ENCODE assay signal across 1 cellular context in the genomic region with DNA sequence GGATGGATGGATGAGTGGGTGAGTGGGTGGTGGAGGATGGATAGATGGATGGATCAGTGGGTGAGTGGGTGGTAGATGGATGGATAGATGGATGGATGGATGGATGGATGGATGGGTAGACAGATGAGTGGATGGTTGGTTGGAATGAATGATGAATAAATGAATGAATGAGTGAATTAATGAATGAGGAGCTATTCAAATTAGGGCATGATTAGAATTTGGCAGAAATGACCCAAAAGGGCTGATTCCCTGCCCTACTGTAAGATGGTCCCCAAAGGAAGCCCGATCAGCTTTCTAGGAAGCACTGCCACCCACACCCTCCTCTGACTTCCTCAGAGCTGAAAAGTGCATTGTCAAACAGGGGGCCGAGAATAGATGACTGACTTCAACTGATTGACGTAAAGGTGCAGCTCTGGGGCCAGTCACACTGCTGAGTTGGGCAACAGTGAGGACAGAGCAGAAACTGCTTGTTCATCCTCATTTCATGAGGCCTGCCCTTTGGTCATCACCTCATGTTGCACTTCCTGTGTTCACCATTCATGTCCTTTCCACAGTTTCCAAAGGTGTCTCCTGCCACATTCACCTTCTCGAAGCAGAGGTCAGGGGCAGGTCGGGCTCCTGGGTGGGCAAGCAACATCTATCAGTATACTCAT.
TF ChIP-seq lines count a peak whose summit lies in the region.

No MANE protein-coding gene starts in this region.

TF ChIP-seq in K562, 482 proteins besides CTCF, POLR2A, EP300 and RAD21 (continued from another document and continues in another):
- TF ChIP-seq, protein P1, sequence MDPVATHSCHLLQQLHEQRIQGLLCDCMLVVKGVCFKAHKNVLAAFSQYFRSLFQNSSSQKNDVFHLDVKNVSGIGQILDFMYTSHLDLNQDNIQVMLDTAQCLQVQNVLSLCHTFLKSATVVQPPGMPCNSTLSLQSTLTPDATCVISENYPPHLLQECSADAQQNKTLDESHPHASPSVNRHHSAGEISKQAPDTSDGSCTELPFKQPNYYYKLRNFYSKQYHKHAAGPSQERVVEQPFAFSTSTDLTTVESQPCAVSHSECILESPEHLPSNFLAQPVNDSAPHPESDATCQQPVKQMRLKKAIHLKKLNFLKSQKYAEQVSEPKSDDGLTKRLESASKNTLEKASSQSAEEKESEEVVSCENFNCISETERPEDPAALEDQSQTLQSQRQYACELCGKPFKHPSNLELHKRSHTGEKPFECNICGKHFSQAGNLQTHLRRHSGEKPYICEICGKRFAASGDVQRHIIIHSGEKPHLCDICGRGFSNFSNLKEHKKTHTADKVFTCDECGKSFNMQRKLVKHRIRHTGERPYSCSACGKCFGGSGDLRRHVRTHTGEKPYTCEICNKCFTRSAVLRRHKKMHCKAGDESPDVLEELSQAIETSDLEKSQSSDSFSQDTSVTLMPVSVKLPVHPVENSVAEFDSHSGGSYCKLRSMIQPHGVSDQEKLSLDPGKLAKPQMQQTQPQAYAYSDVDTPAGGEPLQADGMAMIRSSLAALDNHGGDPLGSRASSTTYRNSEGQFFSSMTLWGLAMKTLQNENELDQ (CRISPR knock-in tag; IDR thresholded peaks at IDR 0.05; ENCODE audit: borderline replicate concordance): no peak
- TF ChIP-seq ZNF212 (CRISPR knock-in tag; IDR thresholded peaks at IDR 0.05) (no peak), MAFK (IDR thresholded peaks at IDR 0.05; ENCODE audit: low read length) (peak; percentile 20; the same call in 1 of the 2 replicates), FUS (optimal IDR thresholded peaks at IDR 0.05; ENCODE audit: low read depth, low read length) (no peak), SP2 (IDR thresholded peaks at IDR 0.05; ENCODE audit: extremely low read depth, low read depth, low read length, poor library complexity, severe bottlenecking) (no peak), CBX3 (IDR thresholded peaks at IDR 0.05; ENCODE audit: borderline replicate concordance in 1 of 2, low read length in 2 of 2) (no peak), NONO (IDR thresholded peaks at IDR 0.05; ENCODE audit: low read depth in 2 of 2, low read length in 1 of 2) (no peak), MYBL2 (IDR thresholded peaks at IDR 0.05; ENCODE audit: low read depth) (no peak), MYBL2 (CRISPR knock-in tag; IDR thresholded peaks at IDR 0.05; ENCODE audit: borderline replicate concordance) (no peak), CBFA2T3 (IDR thresholded peaks at IDR 0.05) (no peak), TRIM24 (IDR thresholded peaks at IDR 0.05) (no peak), KHSRP (IDR thresholded peaks at IDR 0.05) (no peak), FOXJ3 (CRISPR knock-in tag; IDR thresholded peaks at IDR 0.05) (no peak), ZKSCAN8 (CRISPR knock-in tag; IDR thresholded peaks at IDR 0.05) (no peak), PML (IDR thresholded peaks at IDR 0.05; ENCODE audit: low read length) (no peak), C11orf30 (IDR thresholded peaks at IDR 0.05; ENCODE audit: low read depth) (peak; percentile 85), BMI1 (IDR thresholded peaks at IDR 0.05; ENCODE audit: low read length) (no peak), SETDB1 (IDR thresholded peaks at IDR 0.05; ENCODE audit: low read length) (no peak), ARID1B (IDR thresholded peaks at IDR 0.05) (no peak), STAG1 (CRISPR knock-in tag; IDR thresholded peaks at IDR 0.05; ENCODE audit: borderline replicate concordance) (no peak), ZNF586 (CRISPR knock-in tag; conservative IDR thresholded peaks at IDR 0.05) (no peak), KDM4B (IDR thresholded peaks at IDR 0.05; ENCODE audit: borderline replicate concordance in 2 of 2, low read depth in 1 of 2) (no peak), U2AF2 (optimal IDR thresholded peaks at IDR 0.05; ENCODE audit: low read depth, low read length) (no peak), SMAD1 (IDR thresholded peaks at IDR 0.05; ENCODE audit: low read depth, low read length, partially characterized antibody) (no peak), ZNF41 (CRISPR knock-in tag; conservative IDR thresholded peaks at IDR 0.05) (no peak), MXI1 (IDR thresholded peaks at IDR 0.05; ENCODE audit: low read depth, low read length) (no peak), CXXC5 (CRISPR knock-in tag; IDR thresholded peaks at IDR 0.05) (no peak), KLF1 (tag; IDR thresholded peaks at IDR 0.05) (no peak), ZNF146 (CRISPR knock-in tag; IDR thresholded peaks at IDR 0.05; ENCODE audit: unreplicated experiment) (no peak), CCNT2 (IDR thresholded peaks at IDR 0.05; ENCODE audit: borderline replicate concordance, extremely low read depth, insufficient read length, low read depth, low read length) (no peak)
- TF ChIP-seq, protein P2, sequence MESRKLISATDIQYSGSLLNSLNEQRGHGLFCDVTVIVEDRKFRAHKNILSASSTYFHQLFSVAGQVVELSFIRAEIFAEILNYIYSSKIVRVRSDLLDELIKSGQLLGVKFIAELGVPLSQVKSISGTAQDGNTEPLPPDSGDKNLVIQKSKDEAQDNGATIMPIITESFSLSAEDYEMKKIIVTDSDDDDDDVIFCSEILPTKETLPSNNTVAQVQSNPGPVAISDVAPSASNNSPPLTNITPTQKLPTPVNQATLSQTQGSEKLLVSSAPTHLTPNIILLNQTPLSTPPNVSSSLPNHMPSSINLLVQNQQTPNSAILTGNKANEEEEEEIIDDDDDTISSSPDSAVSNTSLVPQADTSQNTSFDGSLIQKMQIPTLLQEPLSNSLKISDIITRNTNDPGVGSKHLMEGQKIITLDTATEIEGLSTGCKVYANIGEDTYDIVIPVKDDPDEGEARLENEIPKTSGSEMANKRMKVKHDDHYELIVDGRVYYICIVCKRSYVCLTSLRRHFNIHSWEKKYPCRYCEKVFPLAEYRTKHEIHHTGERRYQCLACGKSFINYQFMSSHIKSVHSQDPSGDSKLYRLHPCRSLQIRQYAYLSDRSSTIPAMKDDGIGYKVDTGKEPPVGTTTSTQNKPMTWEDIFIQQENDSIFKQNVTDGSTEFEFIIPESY (CRISPR knock-in tag; IDR thresholded peaks at IDR 0.05): no peak
- TF ChIP-seq, protein P3, sequence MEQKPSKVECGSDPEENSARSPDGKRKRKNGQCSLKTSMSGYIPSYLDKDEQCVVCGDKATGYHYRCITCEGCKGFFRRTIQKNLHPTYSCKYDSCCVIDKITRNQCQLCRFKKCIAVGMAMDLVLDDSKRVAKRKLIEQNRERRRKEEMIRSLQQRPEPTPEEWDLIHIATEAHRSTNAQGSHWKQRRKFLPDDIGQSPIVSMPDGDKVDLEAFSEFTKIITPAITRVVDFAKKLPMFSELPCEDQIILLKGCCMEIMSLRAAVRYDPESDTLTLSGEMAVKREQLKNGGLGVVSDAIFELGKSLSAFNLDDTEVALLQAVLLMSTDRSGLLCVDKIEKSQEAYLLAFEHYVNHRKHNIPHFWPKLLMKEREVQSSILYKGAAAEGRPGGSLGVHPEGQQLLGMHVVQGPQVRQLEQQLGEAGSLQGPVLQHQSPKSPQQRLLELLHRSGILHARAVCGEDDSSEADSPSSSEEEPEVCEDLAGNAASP (IDR thresholded peaks at IDR 0.05): no peak
- TF ChIP-seq, protein P4, sequence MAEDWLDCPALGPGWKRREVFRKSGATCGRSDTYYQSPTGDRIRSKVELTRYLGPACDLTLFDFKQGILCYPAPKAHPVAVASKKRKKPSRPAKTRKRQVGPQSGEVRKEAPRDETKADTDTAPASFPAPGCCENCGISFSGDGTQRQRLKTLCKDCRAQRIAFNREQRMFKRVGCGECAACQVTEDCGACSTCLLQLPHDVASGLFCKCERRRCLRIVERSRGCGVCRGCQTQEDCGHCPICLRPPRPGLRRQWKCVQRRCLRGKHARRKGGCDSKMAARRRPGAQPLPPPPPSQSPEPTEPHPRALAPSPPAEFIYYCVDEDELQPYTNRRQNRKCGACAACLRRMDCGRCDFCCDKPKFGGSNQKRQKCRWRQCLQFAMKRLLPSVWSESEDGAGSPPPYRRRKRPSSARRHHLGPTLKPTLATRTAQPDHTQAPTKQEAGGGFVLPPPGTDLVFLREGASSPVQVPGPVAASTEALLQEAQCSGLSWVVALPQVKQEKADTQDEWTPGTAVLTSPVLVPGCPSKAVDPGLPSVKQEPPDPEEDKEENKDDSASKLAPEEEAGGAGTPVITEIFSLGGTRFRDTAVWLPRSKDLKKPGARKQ (CRISPR knock-in tag; IDR thresholded peaks at IDR 0.05): no peak
- TF ChIP-seq, protein P5, sequence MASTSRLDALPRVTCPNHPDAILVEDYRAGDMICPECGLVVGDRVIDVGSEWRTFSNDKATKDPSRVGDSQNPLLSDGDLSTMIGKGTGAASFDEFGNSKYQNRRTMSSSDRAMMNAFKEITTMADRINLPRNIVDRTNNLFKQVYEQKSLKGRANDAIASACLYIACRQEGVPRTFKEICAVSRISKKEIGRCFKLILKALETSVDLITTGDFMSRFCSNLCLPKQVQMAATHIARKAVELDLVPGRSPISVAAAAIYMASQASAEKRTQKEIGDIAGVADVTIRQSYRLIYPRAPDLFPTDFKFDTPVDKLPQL (IDR thresholded peaks at IDR 0.05; ENCODE audit: extremely low read depth, insufficient read length): no peak
- TF ChIP-seq, protein P6, sequence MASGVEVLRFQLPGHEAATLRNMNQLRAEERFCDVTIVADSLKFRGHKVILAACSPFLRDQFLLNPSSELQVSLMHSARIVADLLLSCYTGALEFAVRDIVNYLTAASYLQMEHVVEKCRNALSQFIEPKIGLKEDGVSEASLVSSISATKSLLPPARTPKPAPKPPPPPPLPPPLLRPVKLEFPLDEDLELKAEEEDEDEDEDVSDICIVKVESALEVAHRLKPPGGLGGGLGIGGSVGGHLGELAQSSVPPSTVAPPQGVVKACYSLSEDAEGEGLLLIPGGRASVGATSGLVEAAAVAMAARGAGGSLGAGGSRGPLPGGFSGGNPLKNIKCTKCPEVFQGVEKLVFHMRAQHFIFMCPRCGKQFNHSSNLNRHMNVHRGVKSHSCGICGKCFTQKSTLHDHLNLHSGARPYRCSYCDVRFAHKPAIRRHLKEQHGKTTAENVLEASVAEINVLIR (CRISPR knock-in tag; IDR thresholded peaks at IDR 0.05): no peak
- TF ChIP-seq, protein P7, sequence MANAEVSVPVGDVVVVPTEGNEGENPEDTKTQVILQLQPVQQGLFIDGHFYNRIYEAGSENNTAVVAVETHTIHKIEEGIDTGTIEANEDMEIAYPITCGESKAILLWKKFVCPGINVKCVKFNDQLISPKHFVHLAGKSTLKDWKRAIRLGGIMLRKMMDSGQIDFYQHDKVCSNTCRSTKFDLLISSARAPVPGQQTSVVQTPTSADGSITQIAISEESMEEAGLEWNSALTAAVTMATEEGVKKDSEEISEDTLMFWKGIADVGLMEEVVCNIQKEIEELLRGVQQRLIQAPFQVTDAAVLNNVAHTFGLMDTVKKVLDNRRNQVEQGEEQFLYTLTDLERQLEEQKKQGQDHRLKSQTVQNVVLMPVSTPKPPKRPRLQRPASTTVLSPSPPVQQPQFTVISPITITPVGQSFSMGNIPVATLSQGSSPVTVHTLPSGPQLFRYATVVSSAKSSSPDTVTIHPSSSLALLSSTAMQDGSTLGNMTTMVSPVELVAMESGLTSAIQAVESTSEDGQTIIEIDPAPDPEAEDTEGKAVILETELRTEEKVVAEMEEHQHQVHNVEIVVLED (CRISPR knock-in tag; IDR thresholded peaks at IDR 0.05): no peak
- TF ChIP-seq, protein P8, sequence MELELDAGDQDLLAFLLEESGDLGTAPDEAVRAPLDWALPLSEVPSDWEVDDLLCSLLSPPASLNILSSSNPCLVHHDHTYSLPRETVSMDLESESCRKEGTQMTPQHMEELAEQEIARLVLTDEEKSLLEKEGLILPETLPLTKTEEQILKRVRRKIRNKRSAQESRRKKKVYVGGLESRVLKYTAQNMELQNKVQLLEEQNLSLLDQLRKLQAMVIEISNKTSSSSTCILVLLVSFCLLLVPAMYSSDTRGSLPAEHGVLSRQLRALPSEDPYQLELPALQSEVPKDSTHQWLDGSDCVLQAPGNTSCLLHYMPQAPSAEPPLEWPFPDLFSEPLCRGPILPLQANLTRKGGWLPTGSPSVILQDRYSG (tag; conservative IDR thresholded peaks at IDR 0.05; ENCODE audit: low read depth): no peak; the same call in 1 of the 2 replicates
- TF ChIP-seq, protein P9, sequence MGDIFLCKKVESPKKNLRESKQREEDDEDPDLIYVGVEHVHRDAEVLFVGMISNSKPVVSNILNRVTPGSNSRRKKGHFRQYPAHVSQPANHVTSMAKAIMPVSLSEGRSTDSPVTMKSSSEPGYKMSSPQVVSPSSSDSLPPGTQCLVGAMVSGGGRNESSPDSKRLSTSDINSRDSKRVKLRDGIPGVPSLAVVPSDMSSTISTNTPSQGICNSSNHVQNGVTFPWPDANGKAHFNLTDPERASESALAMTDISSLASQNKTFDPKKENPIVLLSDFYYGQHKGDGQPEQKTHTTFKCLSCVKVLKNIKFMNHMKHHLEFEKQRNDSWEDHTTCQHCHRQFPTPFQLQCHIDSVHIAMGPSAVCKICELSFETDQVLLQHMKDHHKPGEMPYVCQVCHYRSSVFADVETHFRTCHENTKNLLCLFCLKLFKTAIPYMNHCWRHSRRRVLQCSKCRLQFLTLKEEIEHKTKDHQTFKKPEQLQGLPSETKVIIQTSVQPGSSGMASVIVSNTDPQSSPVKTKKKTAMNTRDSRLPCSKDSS (IDR thresholded peaks at IDR 0.05; ENCODE audit: low read depth, partially characterized antibody): no peak
- TF ChIP-seq, protein P10, sequence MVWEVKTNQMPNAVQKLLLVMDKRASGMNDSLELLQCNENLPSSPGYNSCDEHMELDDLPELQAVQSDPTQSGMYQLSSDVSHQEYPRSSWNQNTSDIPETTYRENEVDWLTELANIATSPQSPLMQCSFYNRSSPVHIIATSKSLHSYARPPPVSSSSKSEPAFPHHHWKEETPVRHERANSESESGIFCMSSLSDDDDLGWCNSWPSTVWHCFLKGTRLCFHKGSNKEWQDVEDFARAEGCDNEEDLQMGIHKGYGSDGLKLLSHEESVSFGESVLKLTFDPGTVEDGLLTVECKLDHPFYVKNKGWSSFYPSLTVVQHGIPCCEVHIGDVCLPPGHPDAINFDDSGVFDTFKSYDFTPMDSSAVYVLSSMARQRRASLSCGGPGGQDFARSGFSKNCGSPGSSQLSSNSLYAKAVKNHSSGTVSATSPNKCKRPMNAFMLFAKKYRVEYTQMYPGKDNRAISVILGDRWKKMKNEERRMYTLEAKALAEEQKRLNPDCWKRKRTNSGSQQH (CRISPR knock-in tag; IDR thresholded peaks at IDR 0.05): no peak
- TF ChIP-seq, protein P11, sequence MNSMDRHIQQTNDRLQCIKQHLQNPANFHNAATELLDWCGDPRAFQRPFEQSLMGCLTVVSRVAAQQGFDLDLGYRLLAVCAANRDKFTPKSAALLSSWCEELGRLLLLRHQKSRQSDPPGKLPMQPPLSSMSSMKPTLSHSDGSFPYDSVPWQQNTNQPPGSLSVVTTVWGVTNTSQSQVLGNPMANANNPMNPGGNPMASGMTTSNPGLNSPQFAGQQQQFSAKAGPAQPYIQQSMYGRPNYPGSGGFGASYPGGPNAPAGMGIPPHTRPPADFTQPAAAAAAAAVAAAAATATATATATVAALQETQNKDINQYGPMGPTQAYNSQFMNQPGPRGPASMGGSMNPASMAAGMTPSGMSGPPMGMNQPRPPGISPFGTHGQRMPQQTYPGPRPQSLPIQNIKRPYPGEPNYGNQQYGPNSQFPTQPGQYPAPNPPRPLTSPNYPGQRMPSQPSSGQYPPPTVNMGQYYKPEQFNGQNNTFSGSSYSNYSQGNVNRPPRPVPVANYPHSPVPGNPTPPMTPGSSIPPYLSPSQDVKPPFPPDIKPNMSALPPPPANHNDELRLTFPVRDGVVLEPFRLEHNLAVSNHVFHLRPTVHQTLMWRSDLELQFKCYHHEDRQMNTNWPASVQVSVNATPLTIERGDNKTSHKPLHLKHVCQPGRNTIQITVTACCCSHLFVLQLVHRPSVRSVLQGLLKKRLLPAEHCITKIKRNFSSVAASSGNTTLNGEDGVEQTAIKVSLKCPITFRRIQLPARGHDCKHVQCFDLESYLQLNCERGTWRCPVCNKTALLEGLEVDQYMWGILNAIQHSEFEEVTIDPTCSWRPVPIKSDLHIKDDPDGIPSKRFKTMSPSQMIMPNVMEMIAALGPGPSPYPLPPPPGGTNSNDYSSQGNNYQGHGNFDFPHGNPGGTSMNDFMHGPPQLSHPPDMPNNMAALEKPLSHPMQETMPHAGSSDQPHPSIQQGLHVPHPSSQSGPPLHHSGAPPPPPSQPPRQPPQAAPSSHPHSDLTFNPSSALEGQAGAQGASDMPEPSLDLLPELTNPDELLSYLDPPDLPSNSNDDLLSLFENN (IDR thresholded peaks at IDR 0.05; ENCODE audit: low read depth in 2 of 2, low read length in 2 of 2): no peak
